Comparison of ENCODE assay signal across 11 cellular contexts in the genomic region with DNA sequence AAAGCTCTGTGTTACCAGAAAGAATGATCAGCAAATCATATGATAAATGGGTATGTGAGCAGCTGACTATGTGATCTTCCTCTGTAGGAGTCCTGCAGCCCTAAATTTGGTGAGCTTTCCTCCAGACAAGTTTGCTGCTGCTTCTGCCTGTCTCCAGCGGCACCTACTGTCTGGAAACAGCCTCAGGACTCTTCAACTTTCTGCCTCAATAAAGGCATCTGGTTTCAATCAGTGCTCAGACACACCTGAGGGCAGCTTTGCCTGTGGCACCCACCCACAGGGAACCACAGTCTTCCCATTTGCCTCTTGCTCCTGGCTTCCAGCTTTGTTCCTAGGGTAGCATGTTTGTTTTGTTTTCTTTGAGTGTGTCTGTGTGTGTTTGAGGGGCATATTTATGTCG.
DNase-seq lines count a peak whose midpoint lies in the region; TF ChIP-seq lines count a peak whose summit lies in the region.
"Had no signal": no experiment of that assay in that cellular context is flagged by ENCODE, and none has a peak within 500 bp of the region (broad histone marks: within the 10 kb centered on the region; RNA-seq: fewer than 3 reads in every experiment).

No MANE protein-coding gene starts in this region.

- H2AFZ ChIP-seq in neural progenitor cell (replicated peaks): no peak overlapping the region

- TF ChIP-seq CTCF in choroid plexus epithelial cell (conservative IDR thresholded peaks at IDR 0.05; ENCODE audit: low read depth, low read length) (no peak), neural progenitor cell (IDR thresholded peaks at IDR 0.05) (peak; percentile 48)

- H3K4me2 ChIP-seq in neural progenitor cell: no peak overlapping the region

- no peaks in the 10 kb centered on the region for H3F3A ChIP-seq in neural progenitor cell (ENCODE audit: low read depth)

- H3K27me3 ChIP-seq in neural progenitor cell: no peaks in the 10 kb centered on the region
- H3K27me3 ChIP-seq in effector memory CD4-positive, alpha-beta T cell (replicated peaks; ENCODE audit: control insufficient read depth, insufficient read depth, low read length, poor library complexity, severe bottlenecking): no peaks in the 10 kb centered on the region

- DNase-seq in NCI-H446 treated with DMSO at 0.1 percent for 48 hours (lab: John Stamatoyannopoulos, UW) (peak; percentile 2), NCI-H446 (lab: John Stamatoyannopoulos, UW) (no peak), NCI-H526 treated with DMSO at 0.1 percent for 48 hours (lab: John Stamatoyannopoulos, UW) (peak; percentile 8), choroid plexus epithelial cell (ENCODE audit: low read depth) (peak; percentile 1), neural progenitor cell (ENCODE audit: low spot score) (peak; percentile 53), NCI-H1436 treated with DMSO at 0.1 percent for 48 hours (lab: John Stamatoyannopoulos, UW) (no peak)
- no peak for DNase-seq in effector memory CD4-positive, alpha-beta T cell
- no peak for DNase-seq in stimulated activated CD8-positive, alpha-beta memory T cell treated with anti-CD3 and anti-CD28 coated beads, Interleukin-4, amount 100 ng/mL, for 48 hours
- DNase-seq: activated naive CD4-positive, alpha-beta T cell treated with anti-CD3 and anti-CD28 coated beads for 36 hours; NCI-H187; stimulated activated CD4-positive, alpha-beta T cell treated with anti-CD3 and anti-CD28 coated beads, Interleukin-2, amount 100 ng/mL, for 48 hours had no signal

- H3K27me3 Mint-ChIP-seq in neural progenitor cell (ENCODE audit: insufficient read depth, low read depth): peaks cover 3% of the 10 kb centered on the region

- H3K4me3 ChIP-seq in choroid plexus epithelial cell (ENCODE audit: low read depth, low read length) (no peak overlapping the region), neural progenitor cell (no peak overlapping the region)
- H3K4me3 ChIP-seq in effector memory CD4-positive, alpha-beta T cell (ENCODE audit: insufficient read depth, low read depth, low read length, poor library complexity, severe bottlenecking): no peak overlapping the region

- no peaks in the 10 kb centered on the region for H3K4me1 ChIP-seq in neural progenitor cell
- no peaks in the 10 kb centered on the region for H3K4me1 ChIP-seq in effector memory CD4-positive, alpha-beta T cell (ENCODE audit: control insufficient read depth, insufficient read depth, low read length, poor library complexity, severe bottlenecking)

- H3K79me2 ChIP-seq in neural progenitor cell (ENCODE audit: low read depth): no peaks in the 10 kb centered on the region

- H3K9me3 Mint-ChIP-seq in neural progenitor cell: no peaks in the 10 kb centered on the region
- H3K9me3 Mint-ChIP-seq: activated naive CD4-positive, alpha-beta T cell treated with anti-CD3 and anti-CD28 coated beads for 36 hours had no signal

- H3K36me3 Mint-ChIP-seq in neural progenitor cell: no peaks in the 10 kb centered on the region

- H3K36me3 ChIP-seq in neural progenitor cell: no peaks in the 10 kb centered on the region
- no peaks in the 10 kb centered on the region for H3K36me3 ChIP-seq in effector memory CD4-positive, alpha-beta T cell (ENCODE audit: control insufficient read depth, insufficient read depth, low read length)

- H3K4me3 Mint-ChIP-seq in neural progenitor cell: no peak overlapping the region
- H3K4me3 Mint-ChIP-seq: activated naive CD4-positive, alpha-beta T cell treated with anti-CD3 and anti-CD28 coated beads for 36 hours had no signal

- H3K4me1 Mint-ChIP-seq in neural progenitor cell: no peaks in the 10 kb centered on the region

- no peak overlapping the region for H3K27ac ChIP-seq in neural progenitor cell
- H3K27ac ChIP-seq in effector memory CD4-positive, alpha-beta T cell (ENCODE audit: insufficient read depth, low read length, poor library complexity, severe bottlenecking): no peak overlapping the region

- H3K9me3 ChIP-seq in neural progenitor cell (ENCODE audit: low read depth): no peaks in the 10 kb centered on the region
- no peaks in the 10 kb centered on the region for H3K9me3 ChIP-seq in effector memory CD4-positive, alpha-beta T cell (ENCODE audit: control insufficient read depth, low read length)

- no peaks in the 10 kb centered on the region for H4K20me1 ChIP-seq in neural progenitor cell (ENCODE audit: low read depth)

- no peak overlapping the region for H3K27ac Mint-ChIP-seq in neural progenitor cell
- H3K27ac Mint-ChIP-seq: activated naive CD4-positive, alpha-beta T cell treated with anti-CD3 and anti-CD28 coated beads for 36 hours had no signal

- no peak overlapping the region for H3K9ac ChIP-seq in neural progenitor cell

Comparison
In these comparisons a context has a peak if more than half of its experiments do, and no peak if none do; other contexts are left out.
1. DNase-seq: peak in NCI-H446 treated with DMSO at 0.1 percent for 48 hours (single experiment), NCI-H526 treated with DMSO at 0.1 percent for 48 hours (single experiment), choroid plexus epithelial cell (single experiment) and neural progenitor cell (single experiment); none in NCI-H446 (0 of 2), NCI-H1436 treated with DMSO at 0.1 percent for 48 hours (single experiment), effector memory CD4-positive, alpha-beta T cell (0 of 3) and stimulated activated CD8-positive, alpha-beta memory T cell treated with anti-CD3 and anti-CD28 coated beads, Interleukin-4, amount 100 ng/mL, for 48 hours (single experiment).